Comparison of ENCODE assay signal across 8 cellular contexts in genomic region chr16:66608241-66609138, GRCh38. TPM values are rescaled to one million over a fixed set of nuclear protein-coding genes. Genes with fewer than 3 reads are reported as not detected.
A peak's percentile ranks its signal among the peaks of the same experiment; 100 is the strongest.
DNase-seq lines count a peak whose midpoint lies in the region; ATAC-seq and TF ChIP-seq lines count a peak whose summit lies in the region.

No MANE protein-coding gene starts in this region.

- POLR2A ChIA-PET in PC-9 (lab: Charles Lee; ENCODE audit: unreplicated experiment) = interaction anchor here (0.6 to 0.7 kb wide), 3 partner anchors 10 to 54 kb away, joined by 3 to 4 read pairs (median 3); no protein-coding TSS in a partner anchor

- H3K4me3 ChIP-seq in PC-9 (no peak overlapping the region), fibroblast of lung (replicated peaks in 1 of 4; ENCODE audit: control extremely low read depth in 1 of 4, insufficient read depth in 1 of 4, low read depth in 3 of 4, low read length in 4 of 4) (no peak overlapping the region)

- intact Hi-C loops in PC-9 (cut with micrococcal nuclease; ENCODE audit: unreplicated experiment) = loop anchor here (2.0 to 5.0 kb wide), 5 partner anchors 52 to 260 kb away; no protein-coding TSS in a partner anchor

- H3K4me1 Mint-ChIP-seq in activated T-cell treated with anti-CD3 and anti-CD28 coated beads, Interleukin-2, amount 50 U/mL, for 4 hours (ENCODE audit: low read depth) = peaks cover 33% of the 10 kb centered on the region
- peaks cover 22% of the 10 kb centered on the region for H3K4me1 Mint-ChIP-seq in nephron

- H3K27ac ChIP-seq in PC-9 (no peak overlapping the region), fibroblast of lung (ENCODE audit: insufficient read depth, low read length) (peak overlapping the region; percentile 43)

- H3K9me2 ChIP-seq in PC-9 (ENCODE audit: insufficient read depth) = no peaks in the 10 kb centered on the region

- peak; percentile 38 to 46 for ATAC-seq in activated T-cell treated with anti-CD3 and anti-CD28 coated beads, Interleukin-2, amount 50 U/mL, for 4 hours

- TF ChIP-seq CTCF in PC-9 (conservative IDR thresholded peaks at IDR 0.05) (peak; percentile 92), fibroblast of lung (conservative IDR thresholded peaks at IDR 0.05 in 1 of 2, IDR thresholded peaks at IDR 0.05 in 1 of 2; ENCODE audit: low read depth in 1 of 2, low read length in 2 of 2) (peak; percentile 71 to 93), nephron (IDR thresholded peaks at IDR 0.05; ENCODE audit: unreplicated experiment in 3 of 3) (peak; percentile 90 to 94 (median 91))

- H3K27me3 ChIP-seq in PC-9 (ENCODE audit: insufficient read depth, low read depth) (no peaks in the 10 kb centered on the region), fibroblast of lung (ENCODE audit: control insufficient read depth, insufficient read depth, low read length) (no peaks in the 10 kb centered on the region)

- H2AFZ ChIP-seq in PC-9 = no peak overlapping the region
- no peak overlapping the region for H2AFZ ChIP-seq in fibroblast of lung (ENCODE audit: low read length)

- H3K9me3 ChIP-seq in PC-9 (ENCODE audit: insufficient read depth, low read depth) (no peaks in the 10 kb centered on the region), fibroblast of lung (ENCODE audit: control insufficient read depth, insufficient read depth, low read depth, low read length) (no peaks in the 10 kb centered on the region)

- H3K36me3 ChIP-seq in PC-9 (ENCODE audit: low read depth) = no peaks in the 10 kb centered on the region
- H3K36me3 ChIP-seq in fibroblast of lung (ENCODE audit: control insufficient read depth, insufficient read depth, low read length) = peaks cover 19% of the 10 kb centered on the region

- no peak overlapping the region for H3K9ac ChIP-seq in fibroblast of lung (ENCODE audit: insufficient read depth, low read length)

- H3K9me3 Mint-ChIP-seq in activated T-cell treated with anti-CD3 and anti-CD28 coated beads, Interleukin-2, amount 50 U/mL, for 4 hours = no peaks in the 10 kb centered on the region
- H3K9me3 Mint-ChIP-seq in nephron = no peaks in the 10 kb centered on the region

- H4K20me1 ChIP-seq in PC-9 (ENCODE audit: insufficient read depth) = 0 out of 2 replicates have a peak, but pooled peaks cover 4% of the 10 kb centered on the region
- no peaks in the 10 kb centered on the region for H4K20me1 ChIP-seq in fibroblast of lung (ENCODE audit: control insufficient read depth, extremely low read depth, insufficient read depth, low read length)

- H3K4me3 Mint-ChIP-seq in activated T-cell treated with anti-CD3 and anti-CD28 coated beads, Interleukin-2, amount 50 U/mL, for 4 hours = no peak overlapping the region
- peak overlapping the region; percentile 62 to 78 (median 77) for H3K4me3 Mint-ChIP-seq in nephron

- no peaks in the 10 kb centered on the region for H3K27me3 Mint-ChIP-seq in activated T-cell treated with anti-CD3 and anti-CD28 coated beads, Interleukin-2, amount 50 U/mL, for 4 hours (ENCODE audit: low read depth)
- no peaks in the 10 kb centered on the region for H3K27me3 Mint-ChIP-seq in nephron (ENCODE audit: low read depth)

- CTCF ChIA-PET in PC-9 (lab: Charles Lee) = interaction anchor here (0.6 to 1.3 kb wide), 15 partner anchors 10 to 272 kb away, joined by 3 to 15 read pairs (median 4); partner anchors contain the start of genes DYNC1LI2 and PDP2

- H3K4me1 ChIP-seq in PC-9 (replicated peaks; ENCODE audit: insufficient read depth) (peaks cover 14% of the 10 kb centered on the region), fibroblast of lung (ENCODE audit: control insufficient read depth, extremely low read depth, insufficient read depth, low read length) (peaks cover 15% of the 10 kb centered on the region)

- H3K79me2 ChIP-seq in PC-9 (ENCODE audit: low read depth) (no peaks in the 10 kb centered on the region), fibroblast of lung (ENCODE audit: control insufficient read depth, insufficient read depth, low read length) (peaks cover 3% of the 10 kb centered on the region)

- H3K27ac Mint-ChIP-seq in nephron = peak overlapping the region; percentile 21 to 75 (median 40)

- BruUV-seq in PC-9 (replicated peaks; lab: Mats Ljungman, UMichigan) = no TSS peak

- peaks cover 22% of the 10 kb centered on the region; the same call in 1 of the 2 replicates for H3F3A ChIP-seq in PC-9 (ENCODE audit: insufficient read depth, low read depth)

- DNase-seq in NCI-H524 (lab: John Stamatoyannopoulos, UW) = peak; percentile 69 to 81
- DNase-seq in NCI-H524 treated with DMSO at 0.1 percent for 48 hours (lab: John Stamatoyannopoulos, UW) = no peak
- peak; percentile 89 for DNase-seq in HT1080 (ENCODE audit: low read depth)
- peak; percentile 78 to 90 for DNase-seq in PC-9
- DNase-seq in activated T-cell treated with anti-CD3 and anti-CD28 coated beads, Interleukin-2, amount 50 U/mL, for 4 hours = peak; percentile 84
- peak; percentile 77 to 91 for DNase-seq in fibroblast of lung (ENCODE audit: low read depth in 2 of 2)
- peak; percentile 51 to 82 (median 73) for DNase-seq in stimulated activated naive CD4-positive, alpha-beta T cell (lab: John Stamatoyannopoulos, UW)

- H3K4me2 ChIP-seq in PC-9 = no peak overlapping the region
- peak overlapping the region; percentile 25 for H3K4me2 ChIP-seq in fibroblast of lung (ENCODE audit: extremely low read depth, insufficient read depth, low read length)

- peaks cover 8% of the 10 kb centered on the region for H3K36me3 Mint-ChIP-seq in activated T-cell treated with anti-CD3 and anti-CD28 coated beads, Interleukin-2, amount 50 U/mL, for 4 hours (ENCODE audit: insufficient read depth)
- peaks cover 42% of the 10 kb centered on the region for H3K36me3 Mint-ChIP-seq in nephron (ENCODE audit: low read depth)

RNA-seq across cellular contexts. Expression of gene CMTM3, which starts 4.0 kb away (rescaled TPM):
- 24.0 and 40.9 TPM in 2 replicates for total RNA-seq in HT1080 (2014; rRNA removed; shearing (Covaris generic))
- polyA plus RNA-seq in HT1080 (2015; cell fraction: cytosol; rRNA removed) = 56.1 and 57.6 TPM in 2 replicates
- 23.2 and 25.7 TPM in 2 replicates for polyA plus RNA-seq in HT1080 (2015; cell fraction: nucleus; rRNA removed)
- total RNA-seq in PC-9 (2021) (32.0 and 33.1 TPM in 2 replicates), fibroblast of lung (6.9 and 10.1 TPM in 2 replicates)
- 10 to 100 TPM; 49.3 to 53.0 (median 51.4) TPM for total RNA-seq in activated T-cell treated with anti-CD3 and anti-CD28 coated beads, Interleukin-2, amount 50 U/mL, for 4 hours
- 14.9 and 18.6 TPM in 2 replicates for polyA plus RNA-seq in fibroblast of lung
- polyA plus RNA-seq in fibroblast of lung (2012) = 17.6 and 18.9 TPM in 2 replicates
- 13.7 and 30.3 TPM in 2 replicates for polyA minus RNA-seq in fibroblast of lung (ENCODE audit: low replicate concordance)

RNA-seq across cellular contexts. Expression of gene CMTM2, which starts 29.2 kb away (rescaled TPM):
- total RNA-seq in HT1080 (2014; rRNA removed; shearing (Covaris generic)) = not detected in 2 replicates
- not detected in 2 replicates for polyA plus RNA-seq in HT1080 (2015; cell fraction: cytosol; rRNA removed)
- polyA plus RNA-seq in HT1080 (2015; cell fraction: nucleus; rRNA removed) = 0.12 TPM in 1 of 2 replicates, not detected in the other
- total RNA-seq in PC-9 (2021) (0.65 TPM in 1 of 2 replicates, not detected in the other), fibroblast of lung (not detected in 2 replicates)
- total RNA-seq in activated T-cell treated with anti-CD3 and anti-CD28 coated beads, Interleukin-2, amount 50 U/mL, for 4 hours = not detected
- not detected in 2 replicates for polyA plus RNA-seq in fibroblast of lung
- not detected in 2 replicates for polyA plus RNA-seq in fibroblast of lung (2012)
- not detected in 2 replicates for polyA minus RNA-seq in fibroblast of lung (ENCODE audit: low replicate concordance)

RNA-seq across cellular contexts. Expression of gene CMTM1, which starts 42.3 kb away (rescaled TPM):
- total RNA-seq in HT1080 (2014; rRNA removed; shearing (Covaris generic)) = 6.5 and 8.7 TPM in 2 replicates
- polyA plus RNA-seq in HT1080 (2015; cell fraction: cytosol; rRNA removed) = 0.78 and 2.0 TPM in 2 replicates
- 1.5 and 2.8 TPM in 2 replicates for polyA plus RNA-seq in HT1080 (2015; cell fraction: nucleus; rRNA removed)
- 6.1 and 9.4 TPM in 2 replicates for total RNA-seq in PC-9 (2021)
- total RNA-seq in activated T-cell treated with anti-CD3 and anti-CD28 coated beads, Interleukin-2, amount 50 U/mL, for 4 hours = 1 to 10 TPM; 1.4 to 3.1 (median 2.3) TPM
- total RNA-seq in fibroblast of lung = 1.5 and 2.3 TPM in 2 replicates
- 0.87 and 0.99 TPM in 2 replicates for polyA plus RNA-seq in fibroblast of lung
- polyA plus RNA-seq in fibroblast of lung (2012) = 0.99 and 2.2 TPM in 2 replicates
- 1.1 TPM in 1 of 2 replicates, not detected in the other for polyA minus RNA-seq in fibroblast of lung (ENCODE audit: low replicate concordance)

RNA-seq across cellular contexts. Expression of gene CKLF, which starts 56.1 kb away (rescaled TPM):
- total RNA-seq in HT1080 (2014; rRNA removed; shearing (Covaris generic)) = 78.1 and 100 TPM in 2 replicates
- polyA plus RNA-seq in HT1080 (2015; cell fraction: cytosol; rRNA removed) = 67.9 and 79.1 TPM in 2 replicates
- 21.3 and 24.0 TPM in 2 replicates for polyA plus RNA-seq in HT1080 (2015; cell fraction: nucleus; rRNA removed)
- total RNA-seq in PC-9 (2021) (77.1 and 86.4 TPM in 2 replicates), fibroblast of lung (38.8 and 41.9 TPM in 2 replicates)
- total RNA-seq in activated T-cell treated with anti-CD3 and anti-CD28 coated beads, Interleukin-2, amount 50 U/mL, for 4 hours = 10 to 100 TPM; 52.4 to 63.6 (median 53.2) TPM
- 70.9 and 82.8 TPM in 2 replicates for polyA plus RNA-seq in fibroblast of lung
- polyA plus RNA-seq in fibroblast of lung (2012) = 70.3 and 72.2 TPM in 2 replicates
- 11.3 and 28.6 TPM in 2 replicates for polyA minus RNA-seq in fibroblast of lung (ENCODE audit: low replicate concordance)

RNA-seq across cellular contexts. Expression of gene TK2, which starts 58.6 kb away (rescaled TPM):
- 9.7 and 10.5 TPM in 2 replicates for total RNA-seq in HT1080 (2014; rRNA removed; shearing (Covaris generic))
- polyA plus RNA-seq in HT1080 (2015; cell fraction: cytosol; rRNA removed) = 9.6 and 11.2 TPM in 2 replicates
- 12.3 and 13.5 TPM in 2 replicates for polyA plus RNA-seq in HT1080 (2015; cell fraction: nucleus; rRNA removed)
- total RNA-seq in PC-9 (2021) (20.1 and 20.9 TPM in 2 replicates), fibroblast of lung (57.5 and 73.7 TPM in 2 replicates)
- 1 to 10 TPM; 3.6 to 4.6 (median 3.8) TPM for total RNA-seq in activated T-cell treated with anti-CD3 and anti-CD28 coated beads, Interleukin-2, amount 50 U/mL, for 4 hours
- 34.8 and 36.8 TPM in 2 replicates for polyA plus RNA-seq in fibroblast of lung
- polyA plus RNA-seq in fibroblast of lung (2012) = 24.8 and 31.4 TPM in 2 replicates
- 75.7 and 207 TPM in 2 replicates for polyA minus RNA-seq in fibroblast of lung (ENCODE audit: low replicate concordance)
